ENCODE assay signal across 14 cellular contexts in the genomic region with DNA sequence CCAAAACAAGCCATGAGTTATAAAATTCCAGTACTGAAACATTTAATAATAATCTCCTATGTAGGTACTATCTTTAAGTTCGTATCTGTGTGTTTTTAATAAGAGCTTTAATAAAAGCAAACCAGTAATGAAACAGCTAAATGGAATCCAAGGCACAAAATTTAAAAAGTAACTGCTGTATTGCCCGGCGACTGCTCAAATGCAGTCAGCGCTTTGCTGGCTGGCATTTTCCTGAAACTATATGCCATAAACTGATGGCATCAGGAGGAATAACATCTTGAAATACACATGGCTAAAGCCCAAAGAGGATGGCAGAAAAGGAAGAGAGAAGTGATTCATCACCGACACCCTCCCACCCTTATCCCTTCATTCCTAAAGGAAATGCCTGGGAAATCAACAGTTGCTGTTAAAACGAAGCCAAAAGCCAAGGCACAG.
DNase-seq lines count a peak whose midpoint lies in the region; ATAC-seq, FAIRE-seq and TF ChIP-seq lines count a peak whose summit lies in the region.
"Had no signal": no experiment of that assay in that cellular context is flagged by ENCODE, and none has a peak within 500 bp of the region (broad histone marks: within the 10 kb centered on the region; RNA-seq: fewer than 3 reads in every experiment).

No MANE protein-coding gene starts in this region.

- ATAC-seq in GM19324 (IDR thresholded peaks at IDR 0.05; ENCODE audit: low FRiP score, unreplicated experiment) (no peak), GM18498 (IDR thresholded peaks at IDR 0.05; ENCODE audit: unreplicated experiment) (no peak)
- ATAC-seq: body of pancreas had no signal

- H4K20me1 ChIP-seq in endothelial cell of umbilical vein (replicated peaks; ENCODE audit: control insufficient read depth, extremely low read depth, insufficient read depth, low read length): no peaks in the 10 kb centered on the region

- H3K79me2 ChIP-seq in endothelial cell of umbilical vein (ENCODE audit: control insufficient read depth, insufficient read depth, low read length): no peaks in the 10 kb centered on the region

- no peaks in the 10 kb centered on the region for H3K9me3 ChIP-seq in endothelial cell of umbilical vein (replicated peaks; ENCODE audit: control insufficient read depth, insufficient read depth, low read length)
- peaks cover 0 to 19% of the 10 kb centered on the region in 2 donors for H3K9me3 ChIP-seq in neuronal stem cell (replicated peaks in 1 of 2; ENCODE audit: control insufficient read depth in 2 of 2, insufficient read depth in 1 of 2, low read depth in 1 of 2, low read length in 2 of 2)
- H3K9me3 ChIP-seq: body of pancreas had no signal

- no peak overlapping the region for H3K4ac ChIP-seq in neuronal stem cell (ENCODE audit: low read length)

- dilution Hi-C loops in endothelial cell of umbilical vein (cut with MboI; ENCODE audit: extremely low pct_ligation_motif_present, low sequenced_read_pairs): no loop called here

- H3K9me1 ChIP-seq in endothelial cell of umbilical vein (replicated peaks; ENCODE audit: control insufficient read depth, extremely low read depth, insufficient read depth, low read length): no peaks in the 10 kb centered on the region

- H2BK5ac ChIP-seq in neuronal stem cell (ENCODE audit: low read length): no peak overlapping the region

- DNase-seq in CD1c-positive myeloid dendritic cell (ENCODE audit: extremely low spot score) (peak; percentile 3), NCI-H460 (ENCODE audit: extremely low read depth, low read depth) (peak; percentile 30), endothelial cell of umbilical vein (ENCODE audit: low read depth, low spot score) (peak; percentile 96), neuronal stem cell (ENCODE audit: low spot score) (no peak), mucosa of gallbladder (ENCODE audit: low spot score) (no peak), GM12892 (ENCODE audit: insufficient read length) (no peak)
- DNase-seq: activated CD4-positive, alpha-beta T cell treated with anti-CD3 and anti-CD28 coated beads, Interleukin-2, amount 50 U/mL, for 4 hours; body of pancreas; COR-L47; MV-4-11; PC-9; substantia nigra had no signal

- H3K36me3 ChIP-seq in endothelial cell of umbilical vein (ENCODE audit: control insufficient read depth in 2 of 2, extremely low read depth in 1 of 2, insufficient read depth in 2 of 2, low read length in 2 of 2) (no peaks in the 10 kb centered on the region), neuronal stem cell (replicated peaks in 1 of 2; ENCODE audit: control insufficient read depth in 2 of 2, insufficient read depth in 2 of 2, low read length in 2 of 2) (no peaks in the 10 kb centered on the region)

- H3K18ac ChIP-seq in neuronal stem cell (ENCODE audit: low read length): no peak overlapping the region

- intact Hi-C loops in endothelial cell of umbilical vein (cut with micrococcal nuclease): loop anchor here (1.0 to 2.0 kb wide), 15 partner anchors 29 to 242 kb away; a partner anchor contains a TSS

- no TSS peak for BruUV-seq in endothelial cell of umbilical vein (replicated peaks; lab: Mats Ljungman, UMichigan)

- no peak for TF ChIP-seq CTCF in endothelial cell of umbilical vein (IDR thresholded peaks at IDR 0.05; ENCODE audit: extremely low read depth in 1 of 2, insufficient read depth in 1 of 2, low read depth in 1 of 2, low read length in 2 of 2)

- H3K4me2 ChIP-seq in endothelial cell of umbilical vein (ENCODE audit: insufficient read depth, low read length) (peak overlapping the region; percentile 78), neuronal stem cell (ENCODE audit: insufficient read depth, low read length, poor library complexity, severe bottlenecking) (no peak overlapping the region)
- H3K4me2 ChIP-seq: PC-9 had no signal

- H3K27ac ChIP-seq in endothelial cell of umbilical vein (ENCODE audit: insufficient read depth, low read depth, low read length) (peak overlapping the region; percentile 98), neuronal stem cell (replicated peaks; ENCODE audit: low read length) (no peak overlapping the region)
- H3K27ac ChIP-seq: PC-9 had no signal

- no peak overlapping the region for H2AFZ ChIP-seq in endothelial cell of umbilical vein (ENCODE audit: low read depth, low read length)
- peak overlapping the region; percentile 39 for H2AFZ ChIP-seq in neuronal stem cell (ENCODE audit: low read length)
- H2AFZ ChIP-seq: PC-9 had no signal

- no peak overlapping the region for H3K14ac ChIP-seq in neuronal stem cell (ENCODE audit: low read length)

- H2BK12ac ChIP-seq in neuronal stem cell (ENCODE audit: low read length): no peak overlapping the region

- no peak overlapping the region for H2BK120ac ChIP-seq in neuronal stem cell (ENCODE audit: low read depth, low read length)

- no peaks in the 10 kb centered on the region for H3K79me1 ChIP-seq in neuronal stem cell (ENCODE audit: low read depth, low read length)

- H3K9ac ChIP-seq in endothelial cell of umbilical vein (replicated peaks; ENCODE audit: extremely low read depth, insufficient read depth, low read length) (peak overlapping the region; percentile 93), neuronal stem cell (ENCODE audit: low read depth, low read length, poor library complexity) (no peak overlapping the region)

- H3K4me3 ChIP-seq in endothelial cell of umbilical vein (replicated peaks in 1 of 3; ENCODE audit: insufficient read depth in 1 of 3, low read depth in 1 of 3, low read length in 3 of 3) (peak overlapping the region in 1 of 3 experiments; percentile 39), neuronal stem cell (ENCODE audit: low read length in 2 of 2) (no peak overlapping the region)
- H3K4me3 ChIP-seq: body of pancreas, PC-9 had no signal

- WGBS in neuronal stem cell (ENCODE audit: extremely low coverage in 2 of 2, insufficient read length in 2 of 2, insufficient replicate concordance in 1 of 2), 2 donors: no CpG with 5 or more reads among the region's 6 CpGs

- no peak overlapping the region for H4K8ac ChIP-seq in neuronal stem cell (ENCODE audit: low read depth, low read length)

- H4K91ac ChIP-seq in neuronal stem cell (ENCODE audit: low read depth, low read length, poor library complexity): no peak overlapping the region

- H2BK15ac ChIP-seq in neuronal stem cell (ENCODE audit: low read length): no peak overlapping the region

- peak; percentile 75 for FAIRE-seq in endothelial cell of umbilical vein (lab: Jason Lieb, UNC)
- no peak for FAIRE-seq in GM12892 (lab: Jason Lieb, UNC)

- TF ChIP-seq POLR2A in endothelial cell of umbilical vein (IDR thresholded peaks at IDR 0.05; ENCODE audit: low read depth, low read length) (no peak), GM12892 (IDR thresholded peaks at IDR 0.05; ENCODE audit: low read depth, low read length) (no peak)

- H2AK5ac ChIP-seq in neuronal stem cell (ENCODE audit: low read depth, low read length): no peak overlapping the region

- CTCF ChIA-PET in endothelial cell of umbilical vein (lab: Charles Lee): interaction anchor here (0.7 to 2.9 kb wide), 20 partner anchors 8 to 240 kb away, joined by 3 to 22 read pairs (median 6); a partner anchor contains a TSS

- POLR2A ChIA-PET in endothelial cell of umbilical vein (lab: Charles Lee): interaction anchor here (0.7 to 2.6 kb wide), 14 partner anchors 9 to 242 kb away, joined by 3 to 25 read pairs (median 4); a partner anchor contains a TSS

- H3K23ac ChIP-seq in neuronal stem cell (ENCODE audit: low read depth, low read length, poor library complexity): no peak overlapping the region

- peaks cover 58% of the 10 kb centered on the region for H3K4me1 ChIP-seq in endothelial cell of umbilical vein (ENCODE audit: control insufficient read depth, extremely low read depth, insufficient read depth, low read length)
- H3K4me1 ChIP-seq in neuronal stem cell (ENCODE audit: control insufficient read depth in 2 of 2, insufficient read depth in 1 of 2, low read depth in 1 of 2, low read length in 2 of 2): peaks cover 5 to 11% of the 10 kb centered on the region in 2 donors
- H3K4me1 ChIP-seq: body of pancreas had no signal

- H3K27me3 ChIP-seq in endothelial cell of umbilical vein (ENCODE audit: control insufficient read depth in 2 of 2, insufficient read depth in 2 of 2, low read length in 2 of 2): no peaks in the 10 kb centered on the region
- no peaks in the 10 kb centered on the region for H3K27me3 ChIP-seq in neuronal stem cell (ENCODE audit: control insufficient read depth in 3 of 3, insufficient read depth in 3 of 3, low read depth in 1 of 3, low read length in 3 of 3)
- H3K27me3 ChIP-seq: body of pancreas had no signal

TF ChIP-seq in endothelial cell of umbilical vein, 7 proteins besides CTCF, POLR2A, EP300 and RAD21:
- TF ChIP-seq JUN (IDR thresholded peaks at IDR 0.05; ENCODE audit: borderline replicate concordance, insufficient read depth, insufficient read length, low read depth) (peak; percentile 91), POLR2AphosphoS5 (IDR thresholded peaks at IDR 0.05; ENCODE audit: insufficient read depth, low read depth, low read length) (no peak), FOS (IDR thresholded peaks at IDR 0.05; ENCODE audit: borderline replicate concordance, insufficient read depth, low read length) (peak; percentile 88), GATA2 (IDR thresholded peaks at IDR 0.05; ENCODE audit: insufficient read depth, insufficient read length, low read depth, low read length) (peak; percentile 10)

Comparison
In these comparisons a context has a peak if more than half of its experiments do, and no peak if none do; other contexts are left out.
1. DNase-seq: peak in CD1c-positive myeloid dendritic cell (single experiment), NCI-H460 (single experiment) and endothelial cell of umbilical vein (single experiment); none in neuronal stem cell (single experiment), mucosa of gallbladder (single experiment) and GM12892 (single experiment).